ENCODE assay signal across 17 cellular contexts in genomic region chr7:106778656-106779250, GRCh38.
DNase-seq lines count a peak whose midpoint lies in the region; ATAC-seq and TF ChIP-seq lines count a peak whose summit lies in the region.
"Had no signal": no experiment of that assay in that cellular context is flagged by ENCODE, and none has a peak within 500 bp of the region (broad histone marks: within the 10 kb centered on the region; RNA-seq: fewer than 3 reads in every experiment).

No MANE protein-coding gene starts in this region.

- DNase-seq in ELR (ENCODE audit: low read depth) (peak; percentile 25), choroid plexus epithelial cell (ENCODE audit: low read depth) (peak; percentile 12), renal cortical epithelial cell (ENCODE audit: low read depth) (peak; percentile 44), SHP77 treated with DMSO at 0.1 percent for 48 hours (lab: John Stamatoyannopoulos, UW) (no peak), NCI-H526 treated with DMSO at 0.1 percent for 48 hours (lab: John Stamatoyannopoulos, UW) (no peak)
- DNase-seq: CD8-positive, alpha-beta memory T cell; DMS153; NCI-H1105; NCI-H187 treated with DMSO at 0.1 percent for 48 hours; NCI-H2171; NCI-H82; T-helper 1 cell had no signal

- no peaks in the 10 kb centered on the region for H4K20me1 ChIP-seq in OCI-LY3 (ENCODE audit: insufficient read depth, low read length)
- H4K20me1 ChIP-seq: BLaER1 had no signal

- TF ChIP-seq CTCF in OCI-LY3 (IDR thresholded peaks at IDR 0.05; ENCODE audit: low read depth, low read length), result no peak
- no peak for TF ChIP-seq CTCF in choroid plexus epithelial cell (conservative IDR thresholded peaks at IDR 0.05; ENCODE audit: low read depth, low read length)

- no peaks in the 10 kb centered on the region for H3K9me3 ChIP-seq in OCI-LY3 (ENCODE audit: insufficient read depth, low read length)
- H3K9me3 ChIP-seq: BLaER1 had no signal

- 0 out of 2 replicates have a peak overlapping the region, but pooled peaks have one; percentile 97 for H3K27ac ChIP-seq in OCI-LY3 (ENCODE audit: low read length)
- H3K27ac ChIP-seq: BLaER1, RWPE1, SK-N-MC had no signal

- no peak overlapping the region for H3K4me2 ChIP-seq in OCI-LY3 (ENCODE audit: low read length)
- H3K4me2 ChIP-seq: BLaER1 had no signal

- H2AFZ ChIP-seq in OCI-LY3 (ENCODE audit: low read depth, low read length), result no peak overlapping the region

- peaks cover 7% of the 10 kb centered on the region for H3K36me3 ChIP-seq in OCI-LY3 (replicated peaks; ENCODE audit: low read depth, low read length)
- H3K36me3 ChIP-seq: BLaER1 had no signal

- H3K4me1 ChIP-seq in OCI-LY3 (ENCODE audit: low read length), result peaks cover 62% of the 10 kb centered on the region
- H3K4me1 ChIP-seq: BLaER1 had no signal

- H3K79me2 ChIP-seq in OCI-LY3 (ENCODE audit: low read length), result no peaks in the 10 kb centered on the region

- no peak overlapping the region for H3K9ac ChIP-seq in OCI-LY3 (ENCODE audit: low read length)
- H3K9ac ChIP-seq: BLaER1 had no signal

- H3K4me3 ChIP-seq in OCI-LY3 (ENCODE audit: low read length) (no peak overlapping the region), choroid plexus epithelial cell (ENCODE audit: low read depth, low read length) (no peak overlapping the region)
- H3K4me3 ChIP-seq: BLaER1, SK-N-MC had no signal

- no peaks in the 10 kb centered on the region for H3K27me3 ChIP-seq in OCI-LY3 (ENCODE audit: low read depth, low read length)
- H3K27me3 ChIP-seq: BLaER1 had no signal

- no peak for ATAC-seq in GM21515 (IDR thresholded peaks at IDR 0.05; ENCODE audit: unreplicated experiment)

Comparison
In these comparisons a context has a peak if more than half of its experiments do, and no peak if none do; other contexts are left out.
1. DNase-seq: peak in ELR (single experiment), choroid plexus epithelial cell (single experiment) and renal cortical epithelial cell (single experiment); none in SHP77 treated with DMSO at 0.1 percent for 48 hours (single experiment) and NCI-H526 treated with DMSO at 0.1 percent for 48 hours (single experiment).